In genomic region chr1:111990026-111990877, GRCh38 we compare ENCODE assay signal across 8 cellular contexts. TPM values are rescaled to one million over a fixed set of nuclear protein-coding genes. Genes with fewer than 3 reads are reported as not detected.
DNase-seq lines count a peak whose midpoint lies in the region; ATAC-seq, FAIRE-seq and TF ChIP-seq lines count a peak whose summit lies in the region.

No MANE protein-coding gene starts in this region.

- H3K9ac ChIP-seq in BLaER1 treated with 17β-estradiol and CSF1 and Interleukin-3, amounts not matched to agents 10 nM and 100 nM, result peak overlapping the region in 10 of 11 experiments; percentile 42 to 70 (median 56); a peak in 16 of 22 replicates
- no peak overlapping the region for H3K9ac ChIP-seq in KMS-11

- H3K27ac Mint-ChIP-seq in stimulated activated naive CD8-positive, alpha-beta T cell treated with anti-CD3 and anti-CD28 coated beads, Interleukin-15, amount 100 ng/mL, for 72 hours, result no peak overlapping the region

- H3K4me3 Mint-ChIP-seq in stimulated activated naive CD8-positive, alpha-beta T cell treated with anti-CD3 and anti-CD28 coated beads, Interleukin-15, amount 100 ng/mL, for 72 hours, result peak overlapping the region; percentile 56 to 59

- no peak for DNase-seq in brain microvascular endothelial cell
- DNase-seq in left colon, result peak in 1 of 2 donors; percentile 21
- peak in 1 of 2 donors; percentile 12 for DNase-seq in stimulated activated naive CD8-positive, alpha-beta T cell treated with anti-CD3 and anti-CD28 coated beads, Interleukin-15, amount 100 ng/mL, for 72 hours
- no peak for DNase-seq in RCC 7860 (ENCODE audit: low spot score)

- H3K4me3 ChIP-seq in BLaER1 treated with 17β-estradiol and CSF1 and Interleukin-3, amounts not matched to agents 10 nM and 100 nM, result peak overlapping the region; percentile 59 to 75 (median 66)
- H3K4me3 ChIP-seq in KMS-11 (IDR thresholded peaks at IDR 0.05; ENCODE audit: insufficient read depth, low read depth, low read length), result no peak overlapping the region
- H3K4me3 ChIP-seq in brain microvascular endothelial cell (ENCODE audit: low read depth, low read length), result peak overlapping the region; percentile 27

- intact Hi-C loops in left colon (cut with DNase I, micrococcal nuclease), result no loop called here

- peak overlapping the region; percentile 44; the same call in 1 of the 2 replicates for H2AFZ ChIP-seq in KMS-11 (ENCODE audit: low read depth)

- FAIRE-seq in RCC 7860 (lab: Jason Lieb, UNC), result no peak

- peaks cover 64 to 76% (median 71%) of the 10 kb centered on the region in 11 experiments for H3K27me3 ChIP-seq in BLaER1 treated with 17β-estradiol and CSF1 and Interleukin-3, amounts not matched to agents 10 nM and 100 nM
- H3K27me3 ChIP-seq in KMS-11 (ENCODE audit: insufficient read depth, low read depth), result no peaks in the 10 kb centered on the region
- H3K27me3 ChIP-seq in brain microvascular endothelial cell (replicated peaks), result peaks cover 47% of the 10 kb centered on the region

- no peaks in the 10 kb centered on the region for H3K9me3 ChIP-seq in BLaER1 treated with 17β-estradiol and CSF1 and Interleukin-3, amounts not matched to agents 10 nM and 100 nM (replicated peaks in 1 of 11)

- H3K4me1 Mint-ChIP-seq in stimulated activated naive CD8-positive, alpha-beta T cell treated with anti-CD3 and anti-CD28 coated beads, Interleukin-15, amount 100 ng/mL, for 72 hours, result peaks cover 12% of the 10 kb centered on the region

- in situ Hi-C loops in brain microvascular endothelial cell (cut with HindIII; ENCODE audit: low pct_ligation_motif_present, low sequenced_read_pairs), result no loop called here

- H3K36me3 ChIP-seq in BLaER1 treated with 17β-estradiol and CSF1 and Interleukin-3, amounts not matched to agents 10 nM and 100 nM, result no peaks in the 10 kb centered on the region
- H3K36me3 ChIP-seq in KMS-11 (ENCODE audit: insufficient read depth) (no peaks in the 10 kb centered on the region), brain microvascular endothelial cell (replicated peaks) (no peaks in the 10 kb centered on the region)

- peak overlapping the region; percentile 93 to 99 (median 96) for H3K4me2 ChIP-seq in BLaER1 treated with 17β-estradiol and CSF1 and Interleukin-3, amounts not matched to agents 10 nM and 100 nM
- no peak overlapping the region for H3K4me2 ChIP-seq in KMS-11

- H3K4me1 ChIP-seq in BLaER1 treated with 17β-estradiol and CSF1 and Interleukin-3, amounts not matched to agents 10 nM and 100 nM, result peaks cover 13 to 35% (median 23%) of the 10 kb centered on the region in 10 experiments
- H3K4me1 ChIP-seq in KMS-11 (ENCODE audit: low read depth, poor library complexity, severe bottlenecking), result no peaks in the 10 kb centered on the region

- TF ChIP-seq CTCF in KMS-11 (conservative IDR thresholded peaks at IDR 0.05; ENCODE audit: low read depth, low read length) (no peak), brain microvascular endothelial cell (IDR thresholded peaks at IDR 0.05; ENCODE audit: low read depth, low read length, missing control alignments) (no peak)

- H3K79me2 ChIP-seq in KMS-11 (ENCODE audit: insufficient read depth, low read depth), result no peaks in the 10 kb centered on the region

- ATAC-seq in left colon (peak; percentile 40), HG03565 (IDR thresholded peaks at IDR 0.05; ENCODE audit: unreplicated experiment) (no peak), HG03196 (IDR thresholded peaks at IDR 0.05; ENCODE audit: unreplicated experiment) (no peak)
- peak; percentile 50 for ATAC-seq in stimulated activated naive CD8-positive, alpha-beta T cell treated with anti-CD3 and anti-CD28 coated beads, Interleukin-15, amount 100 ng/mL, for 72 hours

- no peaks in the 10 kb centered on the region for H3K9me3 Mint-ChIP-seq in stimulated activated naive CD8-positive, alpha-beta T cell treated with anti-CD3 and anti-CD28 coated beads, Interleukin-15, amount 100 ng/mL, for 72 hours

- H3K27ac ChIP-seq in BLaER1 treated with 17β-estradiol and CSF1 and Interleukin-3, amounts not matched to agents 10 nM and 100 nM, result no peak overlapping the region
- H3K27ac ChIP-seq in KMS-11, result no peak overlapping the region
- no peak overlapping the region for H3K27ac ChIP-seq in brain microvascular endothelial cell

- H3K27me3 Mint-ChIP-seq in stimulated activated naive CD8-positive, alpha-beta T cell treated with anti-CD3 and anti-CD28 coated beads, Interleukin-15, amount 100 ng/mL, for 72 hours, result peaks cover 91% of the 10 kb centered on the region

- H4K20me1 ChIP-seq in BLaER1 treated with 17β-estradiol and CSF1 and Interleukin-3, amounts not matched to agents 10 nM and 100 nM, result peaks cover 0 to 59% (median 30%) of the 10 kb centered on the region in 11 experiments; a peak in 17 of 22 replicates
- H4K20me1 ChIP-seq in KMS-11 (ENCODE audit: insufficient read depth), result no peaks in the 10 kb centered on the region

RNA-seq across cellular contexts. Expression of gene KCND3, which starts 0.8 kb away (rescaled TPM):
- total RNA-seq in left colon, result 1 to 10 TPM; 1.0 to 3.0 TPM

Comparison
In these comparisons a context has a peak if more than half of its experiments do, and no peak if none do; other contexts are left out.
1. ATAC-seq: peak in left colon (single experiment) and stimulated activated naive CD8-positive, alpha-beta T cell treated with anti-CD3 and anti-CD28 coated beads, Interleukin-15, amount 100 ng/mL, for 72 hours (single experiment); none in HG03565 (single experiment) and HG03196 (single experiment).